ENCODE assay signal across 19 cellular contexts in the genomic region with DNA sequence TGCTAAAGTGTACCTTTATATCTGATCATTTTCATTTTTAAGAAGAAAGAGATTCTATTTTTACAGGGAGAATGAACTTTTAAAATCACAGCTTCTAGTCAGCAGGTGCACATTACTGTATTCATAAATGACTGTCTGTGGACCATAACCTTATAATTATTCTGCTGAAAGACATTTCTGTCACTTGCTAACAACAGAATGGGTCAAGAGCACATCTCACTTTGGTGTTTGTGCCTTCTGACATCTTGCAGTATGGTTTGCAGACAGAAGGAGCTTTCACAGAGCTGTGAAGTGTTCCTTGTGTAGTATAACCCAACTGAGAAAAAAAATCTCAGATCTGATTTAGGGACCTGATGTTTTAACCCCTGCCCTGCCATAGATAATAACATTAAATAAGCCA.
"Had no signal": no experiment of that assay in that cellular context is flagged by ENCODE, and none has a peak within 500 bp of the region (broad histone marks: within the 10 kb centered on the region; RNA-seq: fewer than 3 reads in every experiment).

No MANE protein-coding gene starts in this region.

- DNase-seq: MV-4-11, NCI-H1048, NCI-H1105, NCI-H1436, NCI-H1694 treated with DMSO at 0.1 percent for 48 hours, NCI-H2107, NCI-H524, NCI-H526 treated with DMSO at 0.1 percent for 48 hours, NCI-H82, PC-3, SHP77, SK-N-SH, SW 1271, T-cell had no signal

- H3K27ac ChIP-seq: HL-60, KMS-11, RWPE1 had no signal

- H3K9me3 ChIP-seq: SK-N-SH had no signal

- H3K9ac ChIP-seq: KMS-11, SK-N-SH had no signal

- H3K9me2 ChIP-seq: SK-N-SH had no signal

- ATAC-seq: K562, Panc1, PC-3, T-cell had no signal

- H3K4me2 ChIP-seq: KMS-11, SK-N-SH had no signal

- H3K4me3 ChIP-seq: K562 had no signal
